Comparison of ENCODE assay signal across 1 cellular context in genomic region chr10:73653701-73654100, GRCh38.
TF ChIP-seq lines count a peak whose summit lies in the region.

No MANE protein-coding gene starts in this region.

TF ChIP-seq in K562, 482 proteins besides CTCF, POLR2A, EP300 and RAD21 (continued from another document and continues in another):
- TF ChIP-seq MGA (IDR thresholded peaks at IDR 0.05) (no peak), ELF1 (tag; IDR thresholded peaks at IDR 0.05) (no peak), PCBP2 (IDR thresholded peaks at IDR 0.05; ENCODE audit: low read depth, low read length, poor library complexity, severe bottlenecking) (no peak), ZNF253 (CRISPR knock-in tag; conservative IDR thresholded peaks at IDR 0.05) (no peak), RBM34 (IDR thresholded peaks at IDR 0.05; ENCODE audit: borderline replicate concordance, insufficient read depth, low read length) (no peak), HEY1 (CRISPR knock-in tag; IDR thresholded peaks at IDR 0.05; ENCODE audit: borderline replicate concordance) (no peak), ZFP1 (CRISPR knock-in tag; IDR thresholded peaks at IDR 0.05) (no peak), RNF219 (CRISPR knock-in tag; IDR thresholded peaks at IDR 0.05) (no peak), NFXL1 (CRISPR knock-in tag; IDR thresholded peaks at IDR 0.05) (no peak), ZNF398 (CRISPR knock-in tag; IDR thresholded peaks at IDR 0.05) (no peak), NR2F6 (CRISPR knock-in tag; IDR thresholded peaks at IDR 0.05) (no peak), BCL6 (CRISPR knock-in tag; IDR thresholded peaks at IDR 0.05) (no peak), SREBF2 (CRISPR knock-in tag; IDR thresholded peaks at IDR 0.05) (no peak), STAT6 (CRISPR knock-in tag; IDR thresholded peaks at IDR 0.05) (0 out of 2 replicates have a peak, but pooled peaks have one; percentile 50), ATF3 (IDR thresholded peaks at IDR 0.05) (no peak), ATF3 (CRISPR knock-in tag; conservative IDR thresholded peaks at IDR 0.05) (no peak), RBFOX2 (IDR thresholded peaks at IDR 0.05; ENCODE audit: low read depth, low read length) (no peak), ZNF280B (CRISPR knock-in tag; IDR thresholded peaks at IDR 0.05) (no peak), BCLAF1 (IDR thresholded peaks at IDR 0.05; ENCODE audit: borderline replicate concordance in 1 of 2, control insufficient read depth in 1 of 2, low read depth in 2 of 2, low read length in 1 of 2) (no peak), CHAMP1 (IDR thresholded peaks at IDR 0.05) (no peak), NFIC (IDR thresholded peaks at IDR 0.05) (no peak), CGGBP1 (CRISPR knock-in tag; IDR thresholded peaks at IDR 0.05) (no peak), XRCC3 (IDR thresholded peaks at IDR 0.05) (no peak), STAG1 (CRISPR knock-in tag; IDR thresholded peaks at IDR 0.05; ENCODE audit: borderline replicate concordance) (peak; percentile 61; the same call in 1 of the 2 replicates), FOXJ3 (CRISPR knock-in tag; IDR thresholded peaks at IDR 0.05) (no peak), SP2 (IDR thresholded peaks at IDR 0.05; ENCODE audit: extremely low read depth, low read depth, low read length, poor library complexity, severe bottlenecking) (no peak)
